In the genomic region with DNA sequence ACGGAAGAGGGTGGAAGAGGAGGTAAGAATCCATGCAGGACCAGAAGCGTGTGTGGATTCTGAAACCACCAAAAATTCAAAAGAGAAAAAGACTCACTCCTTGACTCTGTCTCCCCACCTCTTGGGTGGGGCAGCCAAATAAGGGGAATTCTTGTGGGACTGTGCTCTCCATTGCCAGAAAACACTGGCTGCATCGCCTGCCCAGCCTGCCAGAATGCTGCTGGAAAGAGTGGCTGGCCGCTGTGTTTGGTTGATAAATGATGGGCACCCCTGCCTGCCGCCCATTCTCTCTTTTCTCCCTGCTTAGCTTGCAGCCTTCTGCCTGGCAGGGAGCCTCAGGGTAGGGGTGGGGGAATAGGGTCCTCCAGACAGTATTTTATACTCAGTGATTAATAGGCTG, we compare ENCODE assay signal across 20 cellular contexts. TPM values are rescaled to one million over a fixed set of nuclear protein-coding genes. Genes with fewer than 3 reads are reported as not detected.
A peak's percentile ranks its signal among the peaks of the same experiment; 100 is the strongest.
DNase-seq lines count a peak whose midpoint lies in the region; ATAC-seq and TF ChIP-seq lines count a peak whose summit lies in the region.
"Had no signal": no experiment of that assay in that cellular context is flagged by ENCODE, and none has a peak within 500 bp of the region (broad histone marks: within the 10 kb centered on the region; RNA-seq: fewer than 3 reads in every experiment).

No MANE protein-coding gene starts in this region.

- peak overlapping the region in 3 of 5 donors; percentile 6 to 30 (median 16) for H3K9ac ChIP-seq in subcutaneous abdominal adipose tissue (ENCODE audit: low read length in 5 of 5)
- H3K9ac ChIP-seq: KMS-11, SK-N-SH had no signal

- no peak for TF ChIP-seq POLR2A in body of pancreas (IDR thresholded peaks at IDR 0.05)

- H3K4me1 ChIP-seq in esophagus (ENCODE audit: control insufficient read depth in 2 of 2, insufficient read depth in 2 of 2, low read length in 1 of 2) (peaks cover 0 to 4% of the 10 kb centered on the region in 2 donors), subcutaneous abdominal adipose tissue (ENCODE audit: control insufficient read depth in 5 of 5, insufficient read depth in 5 of 5, low read length in 5 of 5) (peaks cover 9 to 35% (median 29%) of the 10 kb centered on the region in 5 donors), body of pancreas (no peaks in the 10 kb centered on the region)
- H3K4me1 ChIP-seq: A549 had no signal

- TF ChIP-seq CTCF in AG10803 (conservative IDR thresholded peaks at IDR 0.05; ENCODE audit: low read length): no peak
- TF ChIP-seq CTCF in body of pancreas (IDR thresholded peaks at IDR 0.05): no peak

- H3K27ac ChIP-seq in esophagus (ENCODE audit: low read depth in 2 of 2, low read length in 1 of 2): peak overlapping the region; percentile 39 to 61
- H3K27ac ChIP-seq in subcutaneous abdominal adipose tissue (ENCODE audit: low read depth, low read length): peak overlapping the region; percentile 63
- H3K27ac ChIP-seq in body of pancreas: no peak overlapping the region
- H3K27ac ChIP-seq: A549, KMS-11 had no signal

- DNase-seq in AG10803 (ENCODE audit: low read depth): peak; percentile 16
- DNase-seq in medulla oblongata (ENCODE audit: extremely low spot score): peak; percentile 40
- no peak for DNase-seq in inferior parietal cortex (ENCODE audit: extremely low spot score)
- no peak for DNase-seq in iPS-NIHi11 (ENCODE audit: low spot score)
- no peak for DNase-seq in body of pancreas
- DNase-seq: activated CD8-positive, alpha-beta memory T cell treated with anti-CD3 and anti-CD28 coated beads for 24 hours; mesenchymal stem cell; natural killer cell; NCI-H1930; SK-N-SH; stimulated activated CD4-positive, alpha-beta T cell treated with anti-CD3 and anti-CD28 coated beads, Interleukin-12 subunit alpha, Interleukin-12 subunit beta, amount 100 ng/mL, for 4 hours; T-helper 9 cell; upper lobe of left lung had no signal

- H3K4me3 ChIP-seq in AG10803 (ENCODE audit: low read length) (no peak overlapping the region), esophagus (ENCODE audit: low read depth in 1 of 2, low read length in 2 of 2) (no peak overlapping the region), subcutaneous abdominal adipose tissue (ENCODE audit: low read depth in 1 of 5, low read length in 5 of 5) (peak overlapping the region in 1 of 5 donors; percentile 11), body of pancreas (no peak overlapping the region)
- H3K4me3 ChIP-seq: A549, upper lobe of left lung had no signal

- no peak for ATAC-seq in HG03097 (IDR thresholded peaks at IDR 0.05; ENCODE audit: low FRiP score, unreplicated experiment)
- no peak for ATAC-seq in body of pancreas
- ATAC-seq: A549; activated CD4-positive, CD25-positive, alpha-beta regulatory T cell treated with anti-CD3 and anti-CD28 coated beads, Interleukin-2, amount 50 U/mL, for 24 hours; natural killer cell; Panc1 had no signal

- H3K27me3 ChIP-seq in esophagus (ENCODE audit: control insufficient read depth in 1 of 2, insufficient read depth in 2 of 2, low read length in 2 of 2) (no peaks in the 10 kb centered on the region), subcutaneous abdominal adipose tissue (ENCODE audit: control insufficient read depth in 5 of 5, insufficient read depth in 4 of 5, low read length in 5 of 5) (no peaks in the 10 kb centered on the region), body of pancreas (no peaks in the 10 kb centered on the region)
- H3K27me3 ChIP-seq: upper lobe of left lung had no signal

- intact Hi-C loops in body of pancreas (cut with DNase I): loop anchor here (5.0 kb wide), 2 partner anchors 60 to 215 kb away; no protein-coding TSS in a partner anchor

- no peaks in the 10 kb centered on the region for H3K9me3 ChIP-seq in esophagus (ENCODE audit: control insufficient read depth in 2 of 2, insufficient read depth in 1 of 2, low read depth in 1 of 2, low read length in 1 of 2)
- no peaks in the 10 kb centered on the region for H3K9me3 ChIP-seq in subcutaneous abdominal adipose tissue (ENCODE audit: control insufficient read depth in 5 of 5, low read length in 5 of 5)
- no peaks in the 10 kb centered on the region for H3K9me3 ChIP-seq in body of pancreas
- H3K9me3 ChIP-seq: A549, SK-N-SH, upper lobe of left lung had no signal

- no peaks in the 10 kb centered on the region for H3K36me3 ChIP-seq in esophagus (ENCODE audit: control insufficient read depth in 2 of 2, insufficient read depth in 2 of 2, low read length in 1 of 2)
- H3K36me3 ChIP-seq in subcutaneous abdominal adipose tissue (ENCODE audit: control insufficient read depth in 5 of 5, insufficient read depth in 5 of 5, low read length in 5 of 5): no peaks in the 10 kb centered on the region
- no peaks in the 10 kb centered on the region for H3K36me3 ChIP-seq in body of pancreas (replicated peaks in 1 of 2; ENCODE audit: insufficient read depth in 1 of 2, low read depth in 2 of 2)
- H3K36me3 ChIP-seq: upper lobe of left lung had no signal

- 33 to 39% methylated on average over 5 of the region's 5 CpGs for WGBS in esophagus, 2 donors
- WGBS in body of pancreas, 2 donors: 69 to 84% methylated on average over 4 to 5 of the region's 5 CpGs

RNA-seq across cellular contexts. Expression of a gene that starts 11.6 kb away (rescaled TPM):
- 10 to 100 TPM in 1 of 2 donors, 1 to 10 TPM in 1; 5.7 to 11.8 TPM for polyA plus RNA-seq in esophagus
- 10 to 100 TPM in 1 of 2 donors, 1 to 10 TPM in 1; 7.3 to 16.5 TPM for total RNA-seq in body of pancreas

RNA-seq across cellular contexts. Expression of a gene that starts 12.9 kb away (rescaled TPM):
- polyA plus RNA-seq in esophagus: 1 to 10 TPM; 4.8 to 5.9 TPM
- 10 to 100 TPM in 1 of 2 donors, 1 to 10 TPM in 1; 4.3 to 11.7 TPM for total RNA-seq in body of pancreas

Comparison
In these comparisons a context has a peak if more than half of its experiments do, and no peak if none do; other contexts are left out.
1. DNase-seq: peak in AG10803 (single experiment) and medulla oblongata (single experiment); none in inferior parietal cortex (single experiment), iPS-NIHi11 (single experiment) and body of pancreas (0 of 4).
2. H3K27ac ChIP-seq: peak in esophagus (2 of 2) and subcutaneous abdominal adipose tissue (single experiment); none in body of pancreas (0 of 4).